ENCODE assay signal across 1 cellular context in the genomic region with DNA sequence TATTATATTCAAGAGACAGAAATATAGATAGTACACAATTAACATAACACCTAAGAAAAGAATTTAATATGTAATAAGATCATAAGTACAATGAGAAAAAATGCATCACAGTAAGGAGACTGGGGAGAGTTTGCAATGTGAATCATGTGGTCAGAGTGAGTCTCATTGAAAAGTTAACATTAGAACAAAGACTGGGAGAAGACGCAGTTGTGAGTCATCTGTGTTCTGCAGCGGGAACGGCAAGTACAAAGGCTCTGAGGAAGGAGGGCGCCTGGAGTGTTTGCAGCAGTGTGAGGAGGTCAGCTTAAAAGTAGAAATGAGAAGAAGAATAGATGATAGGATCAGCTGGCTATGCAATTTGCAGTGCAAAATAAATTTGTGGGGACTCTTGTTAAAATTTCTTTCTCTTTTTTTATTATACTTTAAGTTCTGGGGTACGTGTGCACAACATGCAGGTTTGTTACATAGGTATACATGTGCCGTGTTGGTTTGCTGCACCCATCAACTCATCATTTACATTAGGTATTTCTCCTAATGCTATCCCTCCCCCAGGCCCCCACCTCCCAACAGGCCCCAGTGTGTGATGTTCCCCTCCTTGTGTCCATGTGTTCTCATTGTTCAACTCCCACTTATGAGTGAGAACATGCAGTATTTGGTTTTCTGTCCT.
A peak's percentile ranks its signal among the peaks of the same experiment; 100 is the strongest.
TF ChIP-seq lines count a peak whose summit lies in the region.

No MANE protein-coding gene starts in this region.

TF ChIP-seq in GM12878, 131 proteins besides CTCF, POLR2A, EP300 and RAD21 (continued from another document):
- TF ChIP-seq, protein P1, sequence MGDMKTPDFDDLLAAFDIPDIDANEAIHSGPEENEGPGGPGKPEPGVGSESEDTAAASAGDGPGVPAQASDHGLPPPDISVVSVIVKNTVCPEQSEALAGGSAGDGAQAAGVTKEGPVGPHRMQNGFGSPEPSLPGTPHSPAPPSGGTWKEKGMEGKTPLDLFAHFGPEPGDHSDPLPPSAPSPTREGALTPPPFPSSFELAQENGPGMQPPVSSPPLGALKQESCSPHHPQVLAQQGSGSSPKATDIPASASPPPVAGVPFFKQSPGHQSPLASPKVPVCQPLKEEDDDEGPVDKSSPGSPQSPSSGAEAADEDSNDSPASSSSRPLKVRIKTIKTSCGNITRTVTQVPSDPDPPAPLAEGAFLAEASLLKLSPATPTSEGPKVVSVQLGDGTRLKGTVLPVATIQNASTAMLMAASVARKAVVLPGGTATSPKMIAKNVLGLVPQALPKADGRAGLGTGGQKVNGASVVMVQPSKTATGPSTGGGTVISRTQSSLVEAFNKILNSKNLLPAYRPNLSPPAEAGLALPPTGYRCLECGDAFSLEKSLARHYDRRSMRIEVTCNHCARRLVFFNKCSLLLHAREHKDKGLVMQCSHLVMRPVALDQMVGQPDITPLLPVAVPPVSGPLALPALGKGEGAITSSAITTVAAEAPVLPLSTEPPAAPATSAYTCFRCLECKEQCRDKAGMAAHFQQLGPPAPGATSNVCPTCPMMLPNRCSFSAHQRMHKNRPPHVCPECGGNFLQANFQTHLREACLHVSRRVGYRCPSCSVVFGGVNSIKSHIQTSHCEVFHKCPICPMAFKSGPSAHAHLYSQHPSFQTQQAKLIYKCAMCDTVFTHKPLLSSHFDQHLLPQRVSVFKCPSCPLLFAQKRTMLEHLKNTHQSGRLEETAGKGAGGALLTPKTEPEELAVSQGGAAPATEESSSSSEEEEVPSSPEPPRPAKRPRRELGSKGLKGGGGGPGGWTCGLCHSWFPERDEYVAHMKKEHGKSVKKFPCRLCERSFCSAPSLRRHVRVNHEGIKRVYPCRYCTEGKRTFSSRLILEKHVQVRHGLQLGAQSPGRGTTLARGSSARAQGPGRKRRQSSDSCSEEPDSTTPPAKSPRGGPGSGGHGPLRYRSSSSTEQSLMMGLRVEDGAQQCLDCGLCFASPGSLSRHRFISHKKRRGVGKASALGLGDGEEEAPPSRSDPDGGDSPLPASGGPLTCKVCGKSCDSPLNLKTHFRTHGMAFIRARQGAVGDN (IDR thresholded peaks at IDR 0.05) = peak; percentile 15; the same call in 1 of the 2 replicates
- peak; percentile 66 for TF ChIP-seq ATF7 (IDR thresholded peaks at IDR 0.05; ENCODE audit: low read depth)
- peak; percentile 66 to 73; a peak in 2 of 4 replicates for TF ChIP-seq IKZF2 (IDR thresholded peaks at IDR 0.05)
- TF ChIP-seq NR2F1 (conservative IDR thresholded peaks at IDR 0.05) = peak; percentile 35; the same call in 1 of the 2 replicates
- peak; percentile 61; the same call in 1 of the 2 replicates for TF ChIP-seq TCF7 (IDR thresholded peaks at IDR 0.05; ENCODE audit: borderline replicate concordance)
- TF ChIP-seq MEF2B (IDR thresholded peaks at IDR 0.05; ENCODE audit: partially characterized antibody, poor library complexity, severe bottlenecking) = peak; percentile 26
- peak in 1 of 2 experiments; percentile 9; a peak in 1 of 4 replicates for TF ChIP-seq CEBPB (IDR thresholded peaks at IDR 0.05; ENCODE audit: borderline replicate concordance in 1 of 2, low read depth in 2 of 2, low read length in 2 of 2)
- peak; percentile 78 for TF ChIP-seq JUNB (IDR thresholded peaks at IDR 0.05)
- TF ChIP-seq CHD2 (IDR thresholded peaks at IDR 0.05; ENCODE audit: borderline replicate concordance, low read depth, low read length) = 0 out of 2 replicates have a peak, but pooled peaks have one; percentile 48
- TF ChIP-seq CBX5 (IDR thresholded peaks at IDR 0.05; ENCODE audit: low read depth) = peak; percentile 52; the same call in 1 of the 2 replicates
- TF ChIP-seq CREB1 (IDR thresholded peaks at IDR 0.05; ENCODE audit: low read depth) = peak; percentile 36; the same call in 1 of the 2 replicates
- TF ChIP-seq RUNX3 (IDR thresholded peaks at IDR 0.05; ENCODE audit: low read length) = peak; percentile 75
- TF ChIP-seq, protein P2, sequence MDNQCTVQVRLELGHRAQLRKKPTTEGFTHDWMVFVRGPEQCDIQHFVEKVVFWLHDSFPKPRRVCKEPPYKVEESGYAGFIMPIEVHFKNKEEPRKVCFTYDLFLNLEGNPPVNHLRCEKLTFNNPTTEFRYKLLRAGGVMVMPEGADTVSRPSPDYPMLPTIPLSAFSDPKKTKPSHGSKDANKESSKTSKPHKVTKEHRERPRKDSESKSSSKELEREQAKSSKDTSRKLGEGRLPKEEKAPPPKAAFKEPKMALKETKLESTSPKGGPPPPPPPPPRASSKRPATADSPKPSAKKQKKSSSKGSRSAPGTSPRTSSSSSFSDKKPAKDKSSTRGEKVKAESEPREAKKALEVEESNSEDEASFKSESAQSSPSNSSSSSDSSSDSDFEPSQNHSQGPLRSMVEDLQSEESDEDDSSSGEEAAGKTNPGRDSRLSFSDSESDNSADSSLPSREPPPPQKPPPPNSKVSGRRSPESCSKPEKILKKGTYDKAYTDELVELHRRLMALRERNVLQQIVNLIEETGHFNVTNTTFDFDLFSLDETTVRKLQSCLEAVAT (IDR thresholded peaks at IDR 0.05) = peak; percentile 62
- TF ChIP-seq MTA2 (IDR thresholded peaks at IDR 0.05; ENCODE audit: low read depth) = peak; percentile 41; the same call in 1 of the 2 replicates
- 0 out of 2 replicates have a peak, but pooled peaks have one; percentile 42 for TF ChIP-seq RB1 (IDR thresholded peaks at IDR 0.05; ENCODE audit: borderline replicate concordance)
- peak; percentile 14; the same call in 1 of the 2 replicates for TF ChIP-seq DPF2 (IDR thresholded peaks at IDR 0.05)
- TF ChIP-seq IKZF1 (conservative IDR thresholded peaks at IDR 0.05) = peak; percentile 57; the same call in 1 of the 2 replicates
- TF ChIP-seq ETV6 (conservative IDR thresholded peaks at IDR 0.05 in 1 of 2, IDR thresholded peaks at IDR 0.05 in 1 of 2; ENCODE audit: borderline replicate concordance in 1 of 2, low read depth in 1 of 2) = peak in 1 of 2 experiments; percentile 51; a peak in 1 of 4 replicates
- TF ChIP-seq PAX5 (IDR thresholded peaks at IDR 0.05; ENCODE audit: borderline replicate concordance, low read depth, low read length) = 0 out of 2 replicates have a peak, but pooled peaks have one; percentile 13
- TF ChIP-seq POU2F2 (IDR thresholded peaks at IDR 0.05; ENCODE audit: borderline replicate concordance, low read depth, low read length) = peak; percentile 33; the same call in 1 of the 3 replicates
- TF ChIP-seq NBN (IDR thresholded peaks at IDR 0.05) = peak; percentile 53; the same call in 1 of the 2 replicates
- TF ChIP-seq EED (IDR thresholded peaks at IDR 0.05; ENCODE audit: low read depth) = peak; percentile 72
- 0 out of 2 replicates have a peak, but pooled peaks have one; percentile 31 for TF ChIP-seq TCF12 (IDR thresholded peaks at IDR 0.05; ENCODE audit: low read depth, low read length)
- TF ChIP-seq NFIC (IDR thresholded peaks at IDR 0.05; ENCODE audit: low read depth, low read length) = 0 out of 2 replicates have a peak, but pooled peaks have one; percentile 13
- TF ChIP-seq CREM (IDR thresholded peaks at IDR 0.05; ENCODE audit: low read depth) = 0 out of 2 replicates have a peak, but pooled peaks have one; percentile 56
- TF ChIP-seq, protein P3, sequence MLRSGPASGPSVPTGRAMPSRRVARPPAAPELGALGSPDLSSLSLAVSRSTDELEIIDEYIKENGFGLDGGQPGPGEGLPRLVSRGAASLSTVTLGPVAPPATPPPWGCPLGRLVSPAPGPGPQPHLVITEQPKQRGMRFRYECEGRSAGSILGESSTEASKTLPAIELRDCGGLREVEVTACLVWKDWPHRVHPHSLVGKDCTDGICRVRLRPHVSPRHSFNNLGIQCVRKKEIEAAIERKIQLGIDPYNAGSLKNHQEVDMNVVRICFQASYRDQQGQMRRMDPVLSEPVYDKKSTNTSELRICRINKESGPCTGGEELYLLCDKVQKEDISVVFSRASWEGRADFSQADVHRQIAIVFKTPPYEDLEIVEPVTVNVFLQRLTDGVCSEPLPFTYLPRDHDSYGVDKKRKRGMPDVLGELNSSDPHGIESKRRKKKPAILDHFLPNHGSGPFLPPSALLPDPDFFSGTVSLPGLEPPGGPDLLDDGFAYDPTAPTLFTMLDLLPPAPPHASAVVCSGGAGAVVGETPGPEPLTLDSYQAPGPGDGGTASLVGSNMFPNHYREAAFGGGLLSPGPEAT (IDR thresholded peaks at IDR 0.05; ENCODE audit: low read depth) = peak; percentile 49; the same call in 1 of the 2 replicates
- peak; percentile 42; the same call in 1 of the 2 replicates for TF ChIP-seq BCL11A (IDR thresholded peaks at IDR 0.05; ENCODE audit: low read depth, low read length)
